ENCODE assay signal across 16 cellular contexts in the genomic region with DNA sequence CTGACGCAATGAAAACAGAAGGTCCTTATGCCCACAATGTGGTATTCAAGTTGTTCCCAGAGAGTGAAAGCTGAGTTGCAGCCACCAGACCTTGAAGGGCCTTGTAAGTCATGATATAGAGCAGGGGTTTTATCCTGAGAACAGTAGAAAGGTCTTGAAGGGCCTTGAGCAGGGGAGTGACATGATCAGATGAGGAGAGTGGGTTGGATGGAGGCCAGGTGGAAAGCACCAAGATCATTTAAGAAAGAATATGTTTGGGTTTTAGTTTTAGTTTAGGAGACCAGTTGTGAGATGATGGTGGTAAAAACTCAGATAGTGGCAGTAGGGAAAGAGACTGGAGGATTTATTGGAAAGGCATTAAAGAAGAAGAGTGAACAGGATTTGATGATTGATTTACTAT. TPM values are rescaled to one million over a fixed set of nuclear protein-coding genes. Genes with fewer than 3 reads are reported as not detected.
DNase-seq lines count a peak whose midpoint lies in the region; ATAC-seq and TF ChIP-seq lines count a peak whose summit lies in the region.
"Had no signal": no experiment of that assay in that cellular context is flagged by ENCODE, and none has a peak within 500 bp of the region (broad histone marks: within the 10 kb centered on the region; RNA-seq: fewer than 3 reads in every experiment).

No MANE protein-coding gene starts in this region.

- POLR2A ChIA-PET in activated CD4-positive, alpha-beta T cell treated with anti-CD3 and anti-CD28 coated beads for 36 hours (lab: Charles Lee) = no interaction called here

- H3K4me1 ChIP-seq in uterus = no peaks in the 10 kb centered on the region

- TF ChIP-seq CTCF in uterus (IDR thresholded peaks at IDR 0.05) = no peak

- CTCF ChIA-PET in activated CD4-positive, alpha-beta T cell treated with anti-CD3 and anti-CD28 coated beads for 36 hours (lab: Charles Lee) = no interaction called here

- H3K27me3 ChIP-seq in uterus = no peaks in the 10 kb centered on the region
- H3K27me3 ChIP-seq: MG63 had no signal

- no peak overlapping the region for H3K4me3 ChIP-seq in uterus
- H3K4me3 ChIP-seq: GM23338, MG63 had no signal

- H3K36me3 Mint-ChIP-seq in activated CD4-positive, alpha-beta T cell treated with anti-CD3 and anti-CD28 coated beads for 36 hours (ENCODE audit: low read depth) = no peaks in the 10 kb centered on the region
- H3K36me3 Mint-ChIP-seq in stimulated activated effector memory CD8-positive, alpha-beta T cell treated with anti-CD3 and anti-CD28 coated beads, Interleukin-12 subunit alpha, Interleukin-12 subunit beta, amount 100 ng/mL, for 72 hours = no peaks in the 10 kb centered on the region

- H3K36me3 ChIP-seq in uterus = no peaks in the 10 kb centered on the region

- H3K4me3 Mint-ChIP-seq in activated CD4-positive, alpha-beta T cell treated with anti-CD3 and anti-CD28 coated beads for 36 hours = no peak overlapping the region
- no peak overlapping the region for H3K4me3 Mint-ChIP-seq in stimulated activated effector memory CD8-positive, alpha-beta T cell treated with anti-CD3 and anti-CD28 coated beads, Interleukin-12 subunit alpha, Interleukin-12 subunit beta, amount 100 ng/mL, for 72 hours
- H3K4me3 Mint-ChIP-seq: GM23338 had no signal

- no peak for TF ChIP-seq POLR2A in uterus (IDR thresholded peaks at IDR 0.05)

- peak; percentile 15 for DNase-seq in activated CD4-positive, alpha-beta T cell treated with anti-CD3 and anti-CD28 coated beads for 36 hours
- DNase-seq in activated CD4-positive, alpha-beta T cell treated with anti-CD3 and anti-CD28 coated beads for 4 hours = no peak
- DNase-seq in stimulated activated effector memory CD8-positive, alpha-beta T cell treated with anti-CD3 and anti-CD28 coated beads, Interleukin-12 subunit alpha, Interleukin-12 subunit beta, amount 100 ng/mL, for 72 hours (ENCODE audit: low spot score in 2 of 2) = no peak
- DNase-seq in uterus (no peak), left lobe of liver (ENCODE audit: low spot score) (no peak), iPS-NIHi7 (ENCODE audit: extremely low spot score) (no peak)
- DNase-seq: C1 segment of cervical spinal cord, DMS 273 treated with DMSO at 0.1 percent for 48 hours, KG1, MG63, NCI-H1105, NCI-H187 treated with DMSO at 0.1 percent for 48 hours, SIG-M5 had no signal

- H3K27me3 Mint-ChIP-seq in activated CD4-positive, alpha-beta T cell treated with anti-CD3 and anti-CD28 coated beads for 36 hours = peaks cover 31% of the 10 kb centered on the region

- H3K27ac ChIP-seq in angular gyrus (ENCODE audit: low read depth, low read length) (peak overlapping the region; percentile 91), uterus (no peak overlapping the region)

- peaks cover 2% of the 10 kb centered on the region for H3K4me1 Mint-ChIP-seq in activated CD4-positive, alpha-beta T cell treated with anti-CD3 and anti-CD28 coated beads for 36 hours
- peaks cover 10% of the 10 kb centered on the region for H3K4me1 Mint-ChIP-seq in stimulated activated effector memory CD8-positive, alpha-beta T cell treated with anti-CD3 and anti-CD28 coated beads, Interleukin-12 subunit alpha, Interleukin-12 subunit beta, amount 100 ng/mL, for 72 hours

- intact Hi-C loops in activated CD4-positive, alpha-beta T cell treated with anti-CD3 and anti-CD28 coated beads for 36 hours (cut with DNase I, micrococcal nuclease) = no loop called here
- intact Hi-C loops in uterus (cut with DNase I; ENCODE audit: low total_unique reads) = no loop called here

- peak; percentile 61 for ATAC-seq in activated CD4-positive, alpha-beta T cell treated with anti-CD3 and anti-CD28 coated beads for 36 hours
- ATAC-seq in GM21619 (IDR thresholded peaks at IDR 0.05; ENCODE audit: unreplicated experiment) (peak; percentile 45), left lobe of liver (no peak)
- ATAC-seq in stimulated activated effector memory CD8-positive, alpha-beta T cell treated with anti-CD3 and anti-CD28 coated beads, Interleukin-12 subunit alpha, Interleukin-12 subunit beta, amount 100 ng/mL, for 72 hours = peak; percentile 33
- ATAC-seq: GM23338 had no signal

- no peaks in the 10 kb centered on the region for H3K9me3 ChIP-seq in uterus
- H3K9me3 ChIP-seq: MG63 had no signal

- no peaks in the 10 kb centered on the region for H3K9me3 Mint-ChIP-seq in activated CD4-positive, alpha-beta T cell treated with anti-CD3 and anti-CD28 coated beads for 36 hours (ENCODE audit: low read depth)
- H3K9me3 Mint-ChIP-seq in stimulated activated effector memory CD8-positive, alpha-beta T cell treated with anti-CD3 and anti-CD28 coated beads, Interleukin-12 subunit alpha, Interleukin-12 subunit beta, amount 100 ng/mL, for 72 hours = no peaks in the 10 kb centered on the region
- H3K9me3 Mint-ChIP-seq: GM23338 had no signal

- no peak overlapping the region for H3K27ac Mint-ChIP-seq in activated CD4-positive, alpha-beta T cell treated with anti-CD3 and anti-CD28 coated beads for 36 hours
- H3K27ac Mint-ChIP-seq in stimulated activated effector memory CD8-positive, alpha-beta T cell treated with anti-CD3 and anti-CD28 coated beads, Interleukin-12 subunit alpha, Interleukin-12 subunit beta, amount 100 ng/mL, for 72 hours = no peak overlapping the region
- H3K27ac Mint-ChIP-seq: GM23338 had no signal

RNA-seq across cellular contexts. Expression of a gene that starts 5.9 kb away (rescaled TPM):
- under 1 TPM; 0.61 to 0.71 TPM for total RNA-seq in activated CD4-positive, alpha-beta T cell treated with anti-CD3 and anti-CD28 coated beads for 36 hours
- 10 to 100 TPM in 1 of 4 donors, 1 to 10 TPM in 3; 1.3 to 22.4 (median 4.5) TPM for total RNA-seq in uterus
- 0.30 TPM for total RNA-seq in left lobe of liver
